15 cellular contexts compared by ENCODE assay signal in the genomic region with DNA sequence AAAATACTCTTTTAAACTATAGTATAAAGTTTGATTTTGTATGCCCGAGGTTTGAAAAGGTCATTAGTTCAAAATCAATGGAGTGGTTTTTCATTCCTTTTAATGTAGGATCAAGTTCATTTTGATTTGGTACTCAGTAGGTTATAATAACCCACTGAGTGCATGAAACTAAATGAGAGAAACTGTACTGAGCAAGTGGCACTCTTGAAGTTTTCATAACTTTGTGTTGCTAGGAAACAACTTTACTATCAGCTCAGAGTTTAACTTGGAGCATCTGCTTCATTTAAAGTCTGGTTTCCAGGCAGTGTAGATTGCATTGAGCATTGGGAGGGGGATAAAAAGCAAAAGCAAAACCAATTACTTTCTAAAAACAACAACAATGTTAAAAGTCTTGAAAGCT.
DNase-seq lines count a peak whose midpoint lies in the region; ATAC-seq and TF ChIP-seq lines count a peak whose summit lies in the region.
"Had no signal": no experiment of that assay in that cellular context is flagged by ENCODE, and none has a peak within 500 bp of the region (broad histone marks: within the 10 kb centered on the region; RNA-seq: fewer than 3 reads in every experiment).

No MANE protein-coding gene starts in this region.

- 0 out of 2 replicates have a peak, but pooled peaks cover 4% of the 10 kb centered on the region for H3K9me3 Mint-ChIP-seq in HFFc6
- peaks cover 0 to 7% (median 3%) of the 10 kb centered on the region in 11 donors for H3K9me3 Mint-ChIP-seq in naive thymus-derived CD4-positive, alpha-beta T cell

- peak overlapping the region; percentile 11 for H3K4me3 ChIP-seq in naive thymus-derived CD4-positive, alpha-beta T cell (ENCODE audit: low read length)
- no peak overlapping the region for H3K4me3 ChIP-seq in prostate gland
- H3K4me3 ChIP-seq: BLaER1, GM23248, HAP-1 had no signal

- no peak overlapping the region for H3K27ac ChIP-seq in naive thymus-derived CD4-positive, alpha-beta T cell (ENCODE audit: low read depth, low read length)
- no peak overlapping the region for H3K27ac ChIP-seq in prostate gland
- H3K27ac ChIP-seq: BLaER1, GM23248, HL-60 had no signal

- no peaks in the 10 kb centered on the region for H3K36me3 ChIP-seq in naive thymus-derived CD4-positive, alpha-beta T cell (ENCODE audit: control insufficient read depth in 2 of 3, insufficient read depth in 3 of 3, low read length in 3 of 3)
- no peaks in the 10 kb centered on the region for H3K36me3 ChIP-seq in prostate gland
- H3K36me3 ChIP-seq: BLaER1, HAP-1 had no signal

- intact Hi-C loops in Right ventricle myocardium inferior (cut with DNase I) = no loop called here
- intact Hi-C loops in left cardiac atrium (cut with DNase I) = no loop called here
- intact Hi-C loops in naive thymus-derived CD4-positive, alpha-beta T cell (cut with micrococcal nuclease) = no loop called here
- intact Hi-C loops in prostate gland (cut with DNase I) = no loop called here

- no peak for TF ChIP-seq CTCF in HFFc6 (IDR thresholded peaks at IDR 0.05)
- TF ChIP-seq CTCF in prostate gland (IDR thresholded peaks at IDR 0.05) = no peak

- 67% methylated on average over 1 of the region's 1 CpG for WGBS in prostate gland

- POLR2A ChIA-PET in naive thymus-derived CD4-positive, alpha-beta T cell (lab: Charles Lee) = no interaction called here

- DNase-seq in Right ventricle myocardium inferior (ENCODE audit: missing footprints) (no peak), left cardiac atrium (no peak), HFFc6 (no peak), fibroblast of peridontal ligament (ENCODE audit: extremely low read depth) (peak; percentile 40), EL (no peak), prostate gland (ENCODE audit: low spot score) (no peak)
- DNase-seq in naive thymus-derived CD4-positive, alpha-beta T cell = no peak
- DNase-seq: 8988T; CD4-positive, alpha-beta memory T cell; GDM1; GM23248 had no signal

- H3K4me3 Mint-ChIP-seq in HFFc6 = no peak overlapping the region; the same call in 1 of the 2 replicates
- H3K4me3 Mint-ChIP-seq in naive thymus-derived CD4-positive, alpha-beta T cell = no peak overlapping the region
- H3K4me3 Mint-ChIP-seq: CD14-positive monocyte; CD4-positive, alpha-beta memory T cell had no signal

- ATAC-seq in Right ventricle myocardium inferior = peak; percentile 83
- ATAC-seq in left cardiac atrium = no peak
- ATAC-seq in naive thymus-derived CD4-positive, alpha-beta T cell = no peak

- peak overlapping the region; percentile 63; the same call in 1 of the 2 replicates for H3K27ac Mint-ChIP-seq in HFFc6
- H3K27ac Mint-ChIP-seq in naive thymus-derived CD4-positive, alpha-beta T cell = no peak overlapping the region
- H3K27ac Mint-ChIP-seq: CD14-positive monocyte; CD4-positive, alpha-beta memory T cell had no signal

- CTCF ChIA-PET in naive thymus-derived CD4-positive, alpha-beta T cell (lab: Charles Lee) = no interaction called here

- H3K36me3 Mint-ChIP-seq in HFFc6 (ENCODE audit: low read depth) = no peaks in the 10 kb centered on the region
- no peaks in the 10 kb centered on the region for H3K36me3 Mint-ChIP-seq in naive thymus-derived CD4-positive, alpha-beta T cell
- H3K36me3 Mint-ChIP-seq: CD14-positive monocyte; CD4-positive, alpha-beta memory T cell had no signal

- no peaks in the 10 kb centered on the region for H3K27me3 ChIP-seq in naive thymus-derived CD4-positive, alpha-beta T cell (ENCODE audit: control insufficient read depth in 2 of 2, insufficient read depth in 2 of 2, low read length in 2 of 2)
- no peaks in the 10 kb centered on the region for H3K27me3 ChIP-seq in prostate gland (replicated peaks; ENCODE audit: insufficient read depth)
- H3K27me3 ChIP-seq: BLaER1 had no signal

- peaks cover 26% of the 10 kb centered on the region for H3K4me1 Mint-ChIP-seq in HFFc6 (ENCODE audit: low read depth)
- no peaks in the 10 kb centered on the region for H3K4me1 Mint-ChIP-seq in naive thymus-derived CD4-positive, alpha-beta T cell
- H3K4me1 Mint-ChIP-seq: CD14-positive monocyte; CD4-positive, alpha-beta memory T cell had no signal

- H3K27me3 Mint-ChIP-seq in HFFc6 (ENCODE audit: insufficient read depth) = no peaks in the 10 kb centered on the region
- H3K27me3 Mint-ChIP-seq in naive thymus-derived CD4-positive, alpha-beta T cell = no peaks in the 10 kb centered on the region

- TF ChIP-seq POLR2A in prostate gland (IDR thresholded peaks at IDR 0.05) = no peak

- H3K4me1 ChIP-seq in naive thymus-derived CD4-positive, alpha-beta T cell (ENCODE audit: control insufficient read depth in 2 of 2, insufficient read depth in 2 of 2, low read length in 2 of 2) = no peaks in the 10 kb centered on the region
- no peaks in the 10 kb centered on the region for H3K4me1 ChIP-seq in prostate gland (replicated peaks)
- H3K4me1 ChIP-seq: BLaER1 had no signal

- H3K9me3 ChIP-seq in naive thymus-derived CD4-positive, alpha-beta T cell (ENCODE audit: control insufficient read depth in 2 of 3, low read length in 3 of 3) = no peaks in the 10 kb centered on the region
- no peaks in the 10 kb centered on the region for H3K9me3 ChIP-seq in prostate gland
- H3K9me3 ChIP-seq: BLaER1, HAP-1 had no signal
